In genomic region chr3:49263490-49263889, GRCh38 we compare ENCODE assay signal across 16 cellular contexts.
"Had no signal": no experiment of that assay in that cellular context is flagged by ENCODE, and none has a peak within 500 bp of the region (broad histone marks: within the 10 kb centered on the region; RNA-seq: fewer than 3 reads in every experiment).

No MANE protein-coding gene starts in this region.

- DNase-seq: activated CD4-positive, alpha-beta T cell treated with anti-CD3 and anti-CD28 coated beads, Interleukin-2, amount 10 ng/mL, durations not matched to agents 7 days and 5 days; activated CD4-positive, CD25-positive, alpha-beta regulatory T cell treated with anti-CD3 and anti-CD28 coated beads, Interleukin-2, amount 50 U/mL, for 72 hours; activated CD8-positive, alpha-beta T cell treated with anti-CD3 and anti-CD28 coated beads for 36 hours; activated gamma-delta T cell; effector CD4-positive, alpha-beta T cell; heart left ventricle; islet precursor cell; left cardiac atrium; lower lobe of right lung; mesendoderm; mucosa of descending colon; occipital lobe; stimulated activated CD4-positive, alpha-beta T cell treated with anti-CD3 and anti-CD28 coated beads, Interleukin-4, amount 100 ng/mL, for 24 hours; T-cell; transverse colon; WERI-Rb-1 had no signal

- H3K9me3 ChIP-seq: heart left ventricle, lower lobe of right lung, mucosa of descending colon, transverse colon had no signal

- H3K36me3 ChIP-seq: lower lobe of right lung, transverse colon had no signal

- ATAC-seq: activated CD8-positive, alpha-beta T cell treated with anti-CD3 and anti-CD28 coated beads for 36 hours; mucosa of descending colon; T-cell had no signal

- H3K4me3 ChIP-seq: heart left ventricle, lower lobe of right lung, mucosa of descending colon, transverse colon had no signal

- H3K27ac ChIP-seq: lower lobe of right lung, WERI-Rb-1 had no signal

- H3K27me3 ChIP-seq: heart left ventricle, transverse colon had no signal

- H3K4me1 ChIP-seq: lower lobe of right lung had no signal
